In genomic region chr17:76007131-76007849, GRCh38 we compare ENCODE assay signal across 19 cellular contexts. TPM values are rescaled to one million over a fixed set of nuclear protein-coding genes. Genes with fewer than 3 reads are reported as not detected.
DNase-seq lines count a peak whose midpoint lies in the region; ATAC-seq, FAIRE-seq and TF ChIP-seq lines count a peak whose summit lies in the region.
"Had no signal": no experiment of that assay in that cellular context is flagged by ENCODE, and none has a peak within 500 bp of the region (broad histone marks: within the 10 kb centered on the region; RNA-seq: fewer than 3 reads in every experiment).

No MANE protein-coding gene starts in this region.

- no peak for TF ChIP-seq RAD21 in K562 (CRISPR knock-in tag; conservative IDR thresholded peaks at IDR 0.05 in 1 of 2, IDR thresholded peaks at IDR 0.05 in 1 of 2)

- POLR2A ChIA-PET in K562 (lab: Yijun Ruan, JAX) = interaction anchor here (0.6 to 1.8 kb wide), 7 partner anchors 12 to 261 kb away, joined by 3 to 5 read pairs (median 4); no protein-coding TSS in a partner anchor

- H3K4me1 ChIP-seq in BLaER1 = peaks cover 55% of the 10 kb centered on the region
- peaks cover 0 to 34% of the 10 kb centered on the region in 2 experiments; a peak in 3 of 5 replicates for H3K4me1 ChIP-seq in K562 (replicated peaks in 1 of 2; ENCODE audit: control insufficient read depth in 2 of 2, insufficient read depth in 2 of 2, low read length in 2 of 2)

- no peak for ATAC-seq in K562
- no peak for ATAC-seq in HG03469 (IDR thresholded peaks at IDR 0.05; ENCODE audit: unreplicated experiment)

- CTCF ChIA-PET in K562 (lab: Yijun Ruan, JAX; ENCODE audit: low intra/inter-chr PET ratio) = interaction anchor here (3.7 kb wide), 1 partner anchor 102 kb away, joined by 47 read pairs; the partner anchor contains the start of gene MRPL38

- no TSS peak for BruUV-seq in K562 (replicated peaks; lab: Mats Ljungman, UMichigan)

- H3K36me3 ChIP-seq in BLaER1 = peaks cover 21% of the 10 kb centered on the region; the same call in 1 of the 2 replicates
- peaks cover 7% of the 10 kb centered on the region; the same call in 2 of the 3 replicates for H3K36me3 ChIP-seq in K562 (ENCODE audit: control insufficient read depth, insufficient read depth, low read length)
- H3K36me3 ChIP-seq: SJCRH30 had no signal

- H4K20me1 ChIP-seq in BLaER1 = no peaks in the 10 kb centered on the region
- H4K20me1 ChIP-seq in K562 (replicated peaks; ENCODE audit: control insufficient read depth, insufficient read depth, low read length) = no peaks in the 10 kb centered on the region

- intact Hi-C loops in K562 (cut with micrococcal nuclease) = loop anchor here (10.0 kb wide), 1 partner anchor 252 kb away; no protein-coding TSS in a partner anchor

- H3K27ac ChIP-seq in BLaER1 (peak overlapping the region; percentile 94), K562 (ENCODE audit: extremely low read depth, low read depth, low read length) (no peak overlapping the region)
- H3K27ac ChIP-seq: SJCRH30 had no signal

- WGBS in K562 (ENCODE audit: insufficient coverage, low coverage, missing lambda C conversion rate) = 41% methylated on average over 35 of the region's 39 CpGs

- H3K9me3 ChIP-seq in BLaER1 = no peaks in the 10 kb centered on the region
- H3K9me3 ChIP-seq in K562 (replicated peaks; ENCODE audit: control insufficient read depth, insufficient read depth, low read depth, low read length) = no peaks in the 10 kb centered on the region
- H3K9me3 ChIP-seq: SJCRH30 had no signal

- H2AFZ ChIP-seq in K562 (ENCODE audit: low read depth, low read length) = no peak overlapping the region

- H3K4me2 ChIP-seq in BLaER1 (no peak overlapping the region), K562 (ENCODE audit: insufficient read depth, low read length) (no peak overlapping the region)

- TF ChIP-seq EP300 in K562 (IDR thresholded peaks at IDR 0.05; ENCODE audit: low read length) = no peak

- H3K4me3 ChIP-seq in BLaER1 (no peak overlapping the region), K562 (no peak overlapping the region)
- H3K4me3 ChIP-seq: SJCRH30 had no signal

- TF ChIP-seq CTCF in K562 (IDR thresholded peaks at IDR 0.05 in 2 of 3, conservative IDR thresholded peaks at IDR 0.05 in 1 of 3; ENCODE audit: insufficient read depth in 2 of 3, low read depth in 1 of 3, low read length in 3 of 3) = no peak

- H3K9ac ChIP-seq in BLaER1 = 0 out of 2 replicates have a peak overlapping the region, but pooled peaks have one; percentile 74
- peak overlapping the region in 1 of 2 experiments; percentile 31; a peak in 1 of 4 replicates for H3K9ac ChIP-seq in K562 (ENCODE audit: insufficient read depth in 1 of 2, low read depth in 2 of 2, low read length in 2 of 2)

- in situ Hi-C loops in K562 (cut with MboI) = loop anchor here (5.0 to 10.0 kb wide), 3 partner anchors 100 to 285 kb away; a partner anchor contains a TSS

- DNase-seq in GM19238 (ENCODE audit: insufficient read length, low spot score) = peak; percentile 0
- DNase-seq in K562 (ENCODE audit: extremely low read depth in 1 of 4, low spot score in 3 of 4) = no peak
- DNase-seq in AG08396 (ENCODE audit: low spot score) = no peak
- no peak for DNase-seq in NCI-H1105 treated with DMSO at 0.1 percent for 48 hours (lab: John Stamatoyannopoulos, UW)
- DNase-seq: DMS 273 treated with DMSO at 0.1 percent for 48 hours, DND-41, H7, KBM-7, NCI-H1417, NCI-H187, NCI-H2107, NCI-H510A treated with DMSO at 0.1 percent for 48 hours, NCI-H82, OCI-M1, RPMI8226, SJCRH30 had no signal

- H3K79me2 ChIP-seq in K562 (ENCODE audit: control insufficient read depth, insufficient read depth, low read length) = no peaks in the 10 kb centered on the region

- FAIRE-seq in K562 (lab: Jason Lieb, UNC) = no peak
- FAIRE-seq: G401.6 had no signal

- TF ChIP-seq POLR2A in K562 (conservative IDR thresholded peaks at IDR 0.05) = no peak

- no peaks in the 10 kb centered on the region for H3K9me1 ChIP-seq in K562 (ENCODE audit: control insufficient read depth, insufficient read depth, low read length)

- no peaks in the 10 kb centered on the region for H3K27me3 ChIP-seq in BLaER1
- H3K27me3 ChIP-seq in K562 (ENCODE audit: control insufficient read depth in 2 of 2, insufficient read depth in 2 of 2, low read length in 2 of 2) = peaks cover 37 to 51% of the 10 kb centered on the region in 2 experiments
- H3K27me3 ChIP-seq: SJCRH30 had no signal

RNA-seq across cellular contexts. Expression of gene CDK3, which starts 6.6 kb away (rescaled TPM):
- total RNA-seq in K562 (2011; cell fraction: chromatin; rRNA removed; ENCODE audit: low replicate concordance) = 7.8 and 22.7 TPM in 2 replicates
- total RNA-seq in K562 (2011; cell fraction: nucleolus; rRNA removed) = 15.4 and 17.0 TPM in 2 replicates
- 9.2 and 9.4 TPM in 2 replicates for total RNA-seq in K562 (2011; cell fraction: nucleoplasm; rRNA removed)
- total RNA-seq in K562 (2014; rRNA removed) (1.3 and 6.0 TPM in 2 replicates), K562 (2014; rRNA removed; fragmentation: Illumina TruSeq; extraction: Trizol) (1.1 and 2.8 TPM in 2 replicates), K562 (2015; rRNA removed; fragmentation: Illumina TruSeq; extraction: Trizol) (4.0 and 4.3 TPM in 2 replicates), K562 (2021) (5.0 and 5.4 TPM in 2 replicates)
- polyA plus RNA-seq in K562 (2011; rRNA removed) (5.7 and 8.0 TPM in 2 replicates), K562 (2014; fragmentation: Illumina TruSeq; extraction: Trizol) (4.7 TPM in 2 replicates), K562 (2014; fragmentation: Nextera tagmentation; extraction: Ambion mirVana) (under 1 TPM; 0.55 to 0.94 TPM), K562 (2014; rRNA removed) (8.2 and 10.6 TPM in 2 replicates)
- polyA plus RNA-seq in K562 (2011; cell fraction: cytosol; rRNA removed) = 5.5 and 7.2 TPM in 2 replicates
- polyA plus RNA-seq in K562 (2011; cell fraction: nucleus; rRNA removed) = 48.9 and 53.7 TPM in 2 replicates
- polyA plus RNA-seq in K562 (2012) = 4.8 and 9.3 TPM in 2 replicates
- polyA minus RNA-seq in K562 (2011; rRNA and poly(A)+ RNA removed) = 0.56 and 1.2 TPM in 2 replicates
- polyA minus RNA-seq in K562 (2011; cell fraction: cytosol; rRNA and poly(A)+ RNA removed) = not detected in 2 replicates
- 1.5 and 3.7 TPM in 2 replicates for polyA minus RNA-seq in K562 (2011; cell fraction: nucleus; rRNA and poly(A)+ RNA removed)

RNA-seq across cellular contexts. Expression of gene EVPL, which starts 19.8 kb away (rescaled TPM):
- total RNA-seq in K562 (2011; cell fraction: chromatin; rRNA removed; ENCODE audit: low replicate concordance) = 0.07 TPM in 1 of 2 replicates, not detected in the other
- under 0.01 and 0.13 TPM in 2 replicates for total RNA-seq in K562 (2011; cell fraction: nucleolus; rRNA removed)
- not detected in 2 replicates for total RNA-seq in K562 (2011; cell fraction: nucleoplasm; rRNA removed)
- total RNA-seq in K562 (2014; rRNA removed) (0.04 and 0.18 TPM in 2 replicates), K562 (2014; rRNA removed; fragmentation: Illumina TruSeq; extraction: Trizol) (not detected in 2 replicates), K562 (2015; rRNA removed; fragmentation: Illumina TruSeq; extraction: Trizol) (0.18 TPM in 1 of 2 replicates, not detected in the other), K562 (2021) (0.11 and 0.13 TPM in 2 replicates)
- polyA plus RNA-seq in K562 (2011; rRNA removed) (not detected in 2 replicates), K562 (2014; fragmentation: Illumina TruSeq; extraction: Trizol) (not detected in 2 replicates), K562 (2014; fragmentation: Nextera tagmentation; extraction: Ambion mirVana) (not detected), K562 (2014; rRNA removed) (0.08 TPM in 1 of 2 replicates, not detected in the other)
- 0.01 TPM in 1 of 2 replicates, not detected in the other for polyA plus RNA-seq in K562 (2011; cell fraction: cytosol; rRNA removed)
- 0.04 and 0.10 TPM in 2 replicates for polyA plus RNA-seq in K562 (2011; cell fraction: nucleus; rRNA removed)
- polyA plus RNA-seq in K562 (2012) = 0.03 and 0.10 TPM in 2 replicates
- polyA minus RNA-seq in K562 (2011; rRNA and poly(A)+ RNA removed) = not detected in 2 replicates
- not detected in 2 replicates for polyA minus RNA-seq in K562 (2011; cell fraction: cytosol; rRNA and poly(A)+ RNA removed)
- polyA minus RNA-seq in K562 (2011; cell fraction: nucleus; rRNA and poly(A)+ RNA removed) = not detected in 2 replicates
- total RNA-seq: H7 had no signal

RNA-seq across cellular contexts. Expression of gene TEN1, which starts 28.2 kb away (rescaled TPM):
- 8.4 and 19.9 TPM in 2 replicates for total RNA-seq in K562 (2011; cell fraction: chromatin; rRNA removed; ENCODE audit: low replicate concordance)
- 2.0 and 4.2 TPM in 2 replicates for total RNA-seq in K562 (2011; cell fraction: nucleolus; rRNA removed)
- 2.9 and 3.3 TPM in 2 replicates for total RNA-seq in K562 (2011; cell fraction: nucleoplasm; rRNA removed)
- total RNA-seq in K562 (2014; rRNA removed) = 21.7 and 22.9 TPM in 2 replicates
- total RNA-seq in K562 (2014; rRNA removed; fragmentation: Illumina TruSeq; extraction: Trizol) = 3.3 and 4.5 TPM in 2 replicates
- 11.9 and 12.2 TPM in 2 replicates for total RNA-seq in K562 (2015; rRNA removed; fragmentation: Illumina TruSeq; extraction: Trizol)
- 14.2 and 14.6 TPM in 2 replicates for total RNA-seq in K562 (2021)
- 10.1 and 13.0 TPM in 2 replicates for polyA plus RNA-seq in K562 (2011; rRNA removed)
- 16.6 and 20.7 TPM in 2 replicates for polyA plus RNA-seq in K562 (2011; cell fraction: cytosol; rRNA removed)
- 29.4 and 38.1 TPM in 2 replicates for polyA plus RNA-seq in K562 (2011; cell fraction: nucleus; rRNA removed)
- polyA plus RNA-seq in K562 (2012) = 13.0 and 23.5 TPM in 2 replicates
- 8.8 and 16.2 TPM in 2 replicates for polyA plus RNA-seq in K562 (2014; fragmentation: Illumina TruSeq; extraction: Trizol)
- polyA plus RNA-seq in K562 (2014; fragmentation: Nextera tagmentation; extraction: Ambion mirVana) = 1 to 10 TPM; 1.3 to 3.3 TPM
- 20.4 and 25.7 TPM in 2 replicates for polyA plus RNA-seq in K562 (2014; rRNA removed)
- polyA minus RNA-seq in K562 (2011; rRNA and poly(A)+ RNA removed) = 4.4 and 9.0 TPM in 2 replicates
- 2.0 and 3.3 TPM in 2 replicates for polyA minus RNA-seq in K562 (2011; cell fraction: cytosol; rRNA and poly(A)+ RNA removed)
- polyA minus RNA-seq in K562 (2011; cell fraction: nucleus; rRNA and poly(A)+ RNA removed) = 1.2 and 4.7 TPM in 2 replicates

RNA-seq across cellular contexts. Expression of gene ACOX1, which starts 28.3 kb away (rescaled TPM):
- 83.3 and 88.8 TPM in 2 replicates for total RNA-seq in K562 (2011; cell fraction: chromatin; rRNA removed; ENCODE audit: low replicate concordance)
- 53.9 and 55.9 TPM in 2 replicates for total RNA-seq in K562 (2011; cell fraction: nucleolus; rRNA removed)
- 61.1 and 71.0 TPM in 2 replicates for total RNA-seq in K562 (2011; cell fraction: nucleoplasm; rRNA removed)
- total RNA-seq in K562 (2014; rRNA removed) (9.0 and 14.4 TPM in 2 replicates), K562 (2014; rRNA removed; fragmentation: Illumina TruSeq; extraction: Trizol) (16.5 and 17.9 TPM in 2 replicates), K562 (2015; rRNA removed; fragmentation: Illumina TruSeq; extraction: Trizol) (16.2 and 18.3 TPM in 2 replicates), K562 (2021) (23.7 and 24.1 TPM in 2 replicates)
- polyA plus RNA-seq in K562 (2011; rRNA removed) (20.6 and 25.6 TPM in 2 replicates), K562 (2014; fragmentation: Illumina TruSeq; extraction: Trizol) (13.3 and 14.5 TPM in 2 replicates), K562 (2014; fragmentation: Nextera tagmentation; extraction: Ambion mirVana) (1 to 10 TPM; 8.6 to 9.5 TPM), K562 (2014; rRNA removed) (7.8 and 8.3 TPM in 2 replicates)
- 15.4 and 19.4 TPM in 2 replicates for polyA plus RNA-seq in K562 (2011; cell fraction: cytosol; rRNA removed)
- 22.3 and 26.0 TPM in 2 replicates for polyA plus RNA-seq in K562 (2011; cell fraction: nucleus; rRNA removed)
- 12.9 and 17.2 TPM in 2 replicates for polyA plus RNA-seq in K562 (2012)
- 80.6 and 97.7 TPM in 2 replicates for polyA minus RNA-seq in K562 (2011; rRNA and poly(A)+ RNA removed)
- polyA minus RNA-seq in K562 (2011; cell fraction: cytosol; rRNA and poly(A)+ RNA removed) = 52.9 and 57.5 TPM in 2 replicates
- 17.2 and 43.8 TPM in 2 replicates for polyA minus RNA-seq in K562 (2011; cell fraction: nucleus; rRNA and poly(A)+ RNA removed)
